In genomic region chr6:30889921-30890645, GRCh38 we compare ENCODE assay signal across 11 cellular contexts. TPM values are rescaled to one million over a fixed set of nuclear protein-coding genes. Genes with fewer than 3 reads are reported as not detected.
DNase-seq lines count a peak whose midpoint lies in the region; ATAC-seq and TF ChIP-seq lines count a peak whose summit lies in the region.
"Had no signal": no experiment of that assay in that cellular context is flagged by ENCODE, and none has a peak within 500 bp of the region (broad histone marks: within the 10 kb centered on the region; RNA-seq: fewer than 3 reads in every experiment).

No MANE protein-coding gene starts in this region.

- no peak overlapping the region for H2BK15ac ChIP-seq in IMR-90 (ENCODE audit: low read depth, low read length)

- H2BK5ac ChIP-seq in IMR-90 (ENCODE audit: low read depth, low read length, poor library complexity, severe bottlenecking): no peak overlapping the region

- no peak overlapping the region for H3K14ac ChIP-seq in IMR-90 (replicated peaks; ENCODE audit: low read depth, low read length)

- DNase-seq in IMR-90: no peak
- peak; percentile 81 for DNase-seq in RWPE1 (ENCODE audit: low spot score)
- peak; percentile 72 to 95 (median 87) for DNase-seq in head of caudate nucleus
- peak; percentile 51 for DNase-seq in spleen
- DNase-seq in coronary artery (ENCODE audit: low spot score): no peak
- no peak for DNase-seq in SKM-1 (lab: John Stamatoyannopoulos, UW; ENCODE audit: unreplicated experiment)
- DNase-seq: activated CD4-positive, alpha-beta T cell treated with anti-CD3 and anti-CD28 coated beads, Interleukin-2, amount 10 ng/mL, durations not matched to agents 7 days and 5 days; foreskin melanocyte; NCI-H2171 had no signal

- H3K18ac ChIP-seq in IMR-90 (ENCODE audit: low read depth, low read length): no peak overlapping the region

- WGBS in IMR-90 (ENCODE audit: extremely low coverage in 2 of 2, insufficient read length in 1 of 2), 2 experiments: 88% methylated on average over 7 of the region's 14 CpGs; no CpG with 5 or more reads in 1 of the 2 experiments
- WGBS in spleen, 5 donors: 84 to 91% (median 87%) methylated on average over 14 of the region's 14 CpGs

- in situ Hi-C loops in IMR-90 (cut with MboI; ENCODE audit: low sequenced_read_pairs): no loop called here

- no peak overlapping the region for H4K8ac ChIP-seq in IMR-90 (ENCODE audit: low read depth in 2 of 2, low read length in 2 of 2)

- H3K79me1 ChIP-seq in IMR-90 (ENCODE audit: low read depth in 1 of 2, low read length in 2 of 2): peaks cover 20 to 52% of the 10 kb centered on the region in 2 experiments

- H2BK120ac ChIP-seq in IMR-90 (ENCODE audit: low read depth, low read length): no peak overlapping the region

- H3K23ac ChIP-seq in IMR-90 (ENCODE audit: low read depth, low read length): no peak overlapping the region

- H3K27ac ChIP-seq in IMR-90 (ENCODE audit: insufficient read depth, low read length): no peak overlapping the region
- H3K27ac ChIP-seq in RWPE1: peak overlapping the region; percentile 84
- H3K27ac ChIP-seq in spleen: no peak overlapping the region
- H3K27ac ChIP-seq in coronary artery: no peak overlapping the region

- no peak overlapping the region for H3K56ac ChIP-seq in IMR-90 (ENCODE audit: extremely low read depth, insufficient read depth, low read length)

- H2AK9ac ChIP-seq in IMR-90 (replicated peaks; ENCODE audit: low read depth, low read length, poor library complexity): peak overlapping the region; percentile 33

- TF ChIP-seq POLR2A in IMR-90 (IDR thresholded peaks at IDR 0.05; ENCODE audit: low read depth, low read length) (no peak), spleen (IDR thresholded peaks at IDR 0.05) (no peak)

- no peak overlapping the region for H3K9ac ChIP-seq in IMR-90 (ENCODE audit: low read depth, low read length)

- peaks cover 23% of the 10 kb centered on the region for H3K4me1 ChIP-seq in IMR-90 (ENCODE audit: control insufficient read depth, insufficient read depth, low read length)
- peaks cover 5 to 30% (median 15%) of the 10 kb centered on the region in 6 donors for H3K4me1 ChIP-seq in spleen

- ATAC-seq in IMR-90 (ENCODE audit: low read depth): no peak
- ATAC-seq in GM21786 (IDR thresholded peaks at IDR 0.05; ENCODE audit: unreplicated experiment): no peak

- dilution Hi-C loops in IMR-90 (cut with HindIII; ENCODE audit: low sequenced_read_pairs, unreplicated experiment): no loop called here

- CTCF ChIA-PET in IMR-90 (lab: Yijun Ruan, JAX): no interaction called here
- CTCF ChIA-PET in RWPE1 (lab: Yijun Ruan, JAX): interaction anchor here (0.6 to 1.6 kb wide), 5 partner anchors 13 to 185 kb away, joined by 3 to 6 read pairs (median 4); partner anchors contain the start of genes MDC1 and VARS2

- H3K9me3 ChIP-seq in IMR-90 (ENCODE audit: control insufficient read depth, insufficient read depth, low read length) (no peaks in the 10 kb centered on the region), spleen (no peaks in the 10 kb centered on the region)

- no peak for TF ChIP-seq RAD21 in IMR-90 (IDR thresholded peaks at IDR 0.05; ENCODE audit: low read length)

- no peak overlapping the region for H2AFZ ChIP-seq in IMR-90 (replicated peaks; ENCODE audit: low read length, poor library complexity)

- no peaks in the 10 kb centered on the region for H3K27me3 ChIP-seq in IMR-90 (ENCODE audit: control insufficient read depth, insufficient read depth, low read length)
- peaks cover 0 to 10% (median 0%) of the 10 kb centered on the region in 7 donors for H3K27me3 ChIP-seq in spleen (replicated peaks in 1 of 7)

- POLR2A ChIA-PET in IMR-90 (lab: Charles Lee; ENCODE audit: unreplicated experiment) (no interaction called here), RWPE1 (lab: Yijun Ruan, JAX; ENCODE audit: low non-redundant PET) (interaction anchor here (0.6 kb wide), 1 partner anchor 78 kb away, joined by 3 read pairs; no protein-coding TSS in a partner anchor)

- no peak overlapping the region for H4K91ac ChIP-seq in IMR-90 (ENCODE audit: insufficient read depth, low read depth, low read length)

- no TSS peak for BruUV-seq in IMR-90 (replicated peaks; lab: Mats Ljungman, UMichigan)

- H4K20me1 ChIP-seq in IMR-90 (ENCODE audit: insufficient read depth, low read length): no peaks in the 10 kb centered on the region; the same call in 1 of the 2 replicates

- peak overlapping the region; percentile 28 for H2AK5ac ChIP-seq in IMR-90 (ENCODE audit: low read depth, low read length)

- no peak overlapping the region; the same call in 1 of the 2 replicates for H2BK20ac ChIP-seq in IMR-90 (ENCODE audit: low read depth, low read length)

- no peak for TF ChIP-seq CTCF in IMR-90 (conservative IDR thresholded peaks at IDR 0.05; ENCODE audit: low read depth, low read length)
- no peak for TF ChIP-seq CTCF in RWPE1 (conservative IDR thresholded peaks at IDR 0.05; ENCODE audit: low read depth)
- TF ChIP-seq CTCF in spleen (IDR thresholded peaks at IDR 0.05 in 8 of 11, conservative IDR thresholded peaks at IDR 0.05 in 3 of 11): no peak
- TF ChIP-seq CTCF in coronary artery (IDR thresholded peaks at IDR 0.05): no peak

- no peak overlapping the region for H3K4me2 ChIP-seq in IMR-90 (ENCODE audit: low read depth, low read length)

- H3K9me1 ChIP-seq in IMR-90 (ENCODE audit: insufficient read depth, low read length): peaks cover 9% of the 10 kb centered on the region; the same call in 1 of the 2 replicates

- intact Hi-C loops in IMR-90 (cut with micrococcal nuclease) (no loop called here), head of caudate nucleus (cut with DNase I) (loop anchor here (10.0 kb wide), 1 partner anchor 145 kb away; the partner anchor contains the start of genes FLOT1 and IER3), spleen (cut with DNase I; ENCODE audit: low total_unique reads) (no loop called here)

- no peak overlapping the region for H4K5ac ChIP-seq in IMR-90 (ENCODE audit: low read depth, low read length)

- H3K36me3 ChIP-seq in IMR-90 (ENCODE audit: control insufficient read depth, insufficient read depth, low read length): peaks cover 41% of the 10 kb centered on the region
- peaks cover 0 to 62% (median 25%) of the 10 kb centered on the region in 6 donors for H3K36me3 ChIP-seq in spleen

- no peak overlapping the region for H3K4me3 ChIP-seq in IMR-90 (ENCODE audit: insufficient read depth, low read depth, low read length)
- H3K4me3 ChIP-seq in spleen: no peak overlapping the region
- H3K4me3 ChIP-seq in coronary artery: no peak overlapping the region

- H3K4ac ChIP-seq in IMR-90 (ENCODE audit: low read depth, low read length): no peak overlapping the region

TF ChIP-seq in IMR-90, 13 proteins besides CTCF, POLR2A, EP300 and RAD21 (continues in another document):
- TF ChIP-seq FOS (IDR thresholded peaks at IDR 0.05; ENCODE audit: low read depth, low read length) (no peak), MXI1 (IDR thresholded peaks at IDR 0.05; ENCODE audit: borderline replicate concordance, low read depth, low read length) (no peak), CHD1 (IDR thresholded peaks at IDR 0.05; ENCODE audit: low read depth, low read length) (no peak), RFX5 (IDR thresholded peaks at IDR 0.05; ENCODE audit: low read depth, low read length) (no peak), USF2 (IDR thresholded peaks at IDR 0.05; ENCODE audit: low read depth, low read length) (no peak), RCOR1 (IDR thresholded peaks at IDR 0.05; ENCODE audit: insufficient replicate concordance, low read length) (no peak)

RNA-seq across cellular contexts. Expression of gene DDR1, which starts 5.8 kb away (rescaled TPM):
- total RNA-seq in IMR-90 (2012; rRNA removed): 5.6 and 6.7 TPM in 2 replicates
- polyA plus RNA-seq in IMR-90 (2012; rRNA removed): 17.8 and 19.6 TPM in 2 replicates
- 15.6 and 26.4 TPM in 2 replicates for polyA plus RNA-seq in IMR-90 (2012; cell fraction: cytosol; rRNA removed)
- polyA plus RNA-seq in IMR-90 (2012; cell fraction: nucleus; rRNA removed; ENCODE audit: low replicate concordance): 56.9 and 61.7 TPM in 2 replicates
- total RNA-seq in spleen: 10 to 100 TPM; 13.0 to 37.1 (median 23.8) TPM
- 10 to 100 TPM in 1 of 3 donors, 1 to 10 TPM in 2; 5.0 to 10.1 (median 8.0) TPM for polyA plus RNA-seq in spleen

RNA-seq across cellular contexts. Expression of gene GTF2H4, which starts 17.9 kb away (rescaled TPM):
- 6.9 and 13.4 TPM in 2 replicates for total RNA-seq in IMR-90 (2012; rRNA removed)
- 29.5 and 30.8 TPM in 2 replicates for polyA plus RNA-seq in IMR-90 (2012; rRNA removed)
- polyA plus RNA-seq in IMR-90 (2012; cell fraction: cytosol; rRNA removed): 19.0 and 20.5 TPM in 2 replicates
- polyA plus RNA-seq in IMR-90 (2012; cell fraction: nucleus; rRNA removed; ENCODE audit: low replicate concordance): 90.6 and 118 TPM in 2 replicates
- 10 to 100 TPM; 20.6 to 49.7 (median 28.3) TPM for total RNA-seq in spleen
- 10 to 100 TPM; 21.9 to 40.0 (median 33.8) TPM for polyA plus RNA-seq in spleen

RNA-seq across cellular contexts. Expression of gene VARS2, which starts 24.0 kb away (rescaled TPM):
- 6.9 and 7.2 TPM in 2 replicates for total RNA-seq in IMR-90 (2012; rRNA removed)
- 13.3 and 14.0 TPM in 2 replicates for polyA plus RNA-seq in IMR-90 (2012; rRNA removed)
- polyA plus RNA-seq in IMR-90 (2012; cell fraction: cytosol; rRNA removed): 5.5 and 6.7 TPM in 2 replicates
- polyA plus RNA-seq in IMR-90 (2012; cell fraction: nucleus; rRNA removed; ENCODE audit: low replicate concordance): 98.4 and 123 TPM in 2 replicates
- 10 to 100 TPM; 16.4 to 30.7 (median 28.1) TPM for total RNA-seq in spleen
- polyA plus RNA-seq in spleen: 10 to 100 TPM; 15.5 to 38.2 (median 36.3) TPM

RNA-seq across cellular contexts. Expression of gene SFTA2, which starts 41.9 kb away (rescaled TPM):
- total RNA-seq in IMR-90 (2012; rRNA removed) (not detected in 2 replicates), spleen (under 1 TPM in 1 of 7 donors, not detected in 6; 0.47 TPM)
- polyA plus RNA-seq in IMR-90 (2012; rRNA removed) (not detected in 2 replicates), spleen (1 to 10 TPM in 1 of 3 donors, under 1 TPM in 1, not detected in 1; 0.08 to 2.6 TPM)
- polyA plus RNA-seq in IMR-90 (2012; cell fraction: cytosol; rRNA removed): not detected in 2 replicates
- polyA plus RNA-seq in IMR-90 (2012; cell fraction: nucleus; rRNA removed; ENCODE audit: low replicate concordance): not detected in 2 replicates
- total RNA-seq: activated CD4-positive, alpha-beta T cell treated with anti-CD3 and anti-CD28 coated beads, Interleukin-2, amount 10 ng/mL, durations not matched to agents 7 days and 5 days; mononuclear cell had no signal

RNA-seq across cellular contexts. Expression of gene MUCL3, which starts 50.7 kb away (rescaled TPM):
- total RNA-seq in IMR-90 (2012; rRNA removed) (not detected in 2 replicates), spleen (not detected)
- polyA plus RNA-seq in IMR-90 (2012; rRNA removed) (not detected in 2 replicates), spleen (under 1 TPM in 1 of 3 donors, not detected in 2; 0.03 TPM)
- not detected in 2 replicates for polyA plus RNA-seq in IMR-90 (2012; cell fraction: cytosol; rRNA removed)
- polyA plus RNA-seq in IMR-90 (2012; cell fraction: nucleus; rRNA removed; ENCODE audit: low replicate concordance): not detected in 2 replicates
- total RNA-seq: activated CD4-positive, alpha-beta T cell treated with anti-CD3 and anti-CD28 coated beads, Interleukin-2, amount 10 ng/mL, durations not matched to agents 7 days and 5 days; mononuclear cell had no signal

Comparison
In these comparisons a context has a peak if more than half of its experiments do, and no peak if none do; other contexts are left out.
1. DNase-seq: peak in RWPE1 (single experiment), head of caudate nucleus (42 of 42) and spleen (single experiment); none in IMR-90 (single experiment), coronary artery (single experiment) and SKM-1 (single experiment).